In the genomic region with DNA sequence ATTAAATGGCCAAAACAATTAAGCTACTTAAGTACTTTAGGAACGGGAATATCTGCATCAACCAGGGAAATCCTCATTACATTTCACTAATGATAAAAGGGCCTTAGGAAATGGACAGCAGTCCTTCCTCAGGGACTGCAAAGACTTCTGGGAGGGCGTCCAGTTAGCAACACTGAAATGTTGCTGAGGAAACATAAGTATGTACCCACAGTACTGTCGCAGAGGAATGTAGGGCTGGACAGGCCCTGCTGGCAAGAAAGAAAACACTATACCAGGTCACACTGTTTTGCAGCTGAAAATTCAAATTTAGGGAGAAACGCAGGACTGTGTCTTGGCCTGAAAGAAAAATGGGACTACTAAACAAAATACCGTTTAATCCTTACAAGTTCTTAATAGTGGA, we compare ENCODE assay signal across 8 cellular contexts. TPM values are rescaled to one million over a fixed set of nuclear protein-coding genes. Genes with fewer than 3 reads are reported as not detected.
DNase-seq lines count a peak whose midpoint lies in the region; ATAC-seq, FAIRE-seq and TF ChIP-seq lines count a peak whose summit lies in the region.

No MANE protein-coding gene starts in this region.

- no peak for TF ChIP-seq RAD21 in GM12878 (IDR thresholded peaks at IDR 0.05; ENCODE audit: insufficient read depth, low read depth, low read length)

- FAIRE-seq in GM12878 (lab: Jason Lieb, UNC) = no peak

- H3K9me3 Mint-ChIP-seq in activated T-cell treated with anti-CD3 and anti-CD28 coated beads, Interleukin-2, amount 50 U/mL, for 72 hours = peaks cover 0 to 5% of the 10 kb centered on the region in 2 donors
- no peaks in the 10 kb centered on the region for H3K9me3 Mint-ChIP-seq in type B pancreatic cell

- H4K20me1 ChIP-seq in GM12878 (ENCODE audit: control insufficient read depth, insufficient read depth) = no peaks in the 10 kb centered on the region

- H3K36me3 Mint-ChIP-seq in activated T-cell treated with anti-CD3 and anti-CD28 coated beads, Interleukin-2, amount 50 U/mL, for 72 hours (ENCODE audit: insufficient read depth in 2 of 2) = peaks cover 7 to 24% of the 10 kb centered on the region in 2 donors
- H3K36me3 Mint-ChIP-seq in type B pancreatic cell = peaks cover 8% of the 10 kb centered on the region

- TF ChIP-seq CTCF in GM12878 (IDR thresholded peaks at IDR 0.05 in 2 of 3, conservative IDR thresholded peaks at IDR 0.05 in 1 of 3; ENCODE audit: control insufficient read depth in 2 of 3, extremely low read depth in 1 of 3, insufficient read depth in 1 of 3, low read depth in 3 of 3, low read length in 3 of 3) (no peak), type B pancreatic cell (conservative IDR thresholded peaks at IDR 0.05) (no peak)

- RAD21 ChIA-PET in GM12878 (lab: Charles Lee; ENCODE audit: unreplicated experiment) = interaction anchor here (0.9 to 1.3 kb wide), 3 partner anchors 11 to 73 kb away, joined by 3 read pairs; no protein-coding TSS in a partner anchor

- TF ChIP-seq POLR2A in GM12878 (IDR thresholded peaks at IDR 0.05; ENCODE audit: low read depth, low read length) = no peak

- peak overlapping the region; percentile 98 for H3K4me3 ChIP-seq in GM12878

- no peaks in the 10 kb centered on the region for H3K27me3 ChIP-seq in GM12878 (replicated peaks in 1 of 2; ENCODE audit: control insufficient read depth in 2 of 2, insufficient read depth in 2 of 2, low read length in 1 of 2)

- H3K27ac Mint-ChIP-seq in activated T-cell treated with anti-CD3 and anti-CD28 coated beads, Interleukin-2, amount 50 U/mL, for 72 hours = peak overlapping the region; percentile 94
- H3K27ac Mint-ChIP-seq in type B pancreatic cell = peak overlapping the region; percentile 98

- no peaks in the 10 kb centered on the region for H3K4me1 ChIP-seq in GM12878 (ENCODE audit: control insufficient read depth, insufficient read depth, low read length)

- no peaks in the 10 kb centered on the region; the same call in 1 of the 3 replicates for H3K9me3 ChIP-seq in GM12878 (replicated peaks; ENCODE audit: control insufficient read depth, insufficient read depth, low read length)

- H2AFZ ChIP-seq in GM12878 (ENCODE audit: control insufficient read depth, low read depth, low read length) = no peak overlapping the region

- CTCF ChIA-PET in GM12878 (lab: Yijun Ruan, JAX) = interaction anchor here (1.3 to 1.7 kb wide), 2 partner anchors 22 to 30 kb away, joined by 4 to 7 read pairs; no protein-coding TSS in a partner anchor

- peak overlapping the region; percentile 99 to 100 for H3K4me3 Mint-ChIP-seq in activated T-cell treated with anti-CD3 and anti-CD28 coated beads, Interleukin-2, amount 50 U/mL, for 72 hours
- peak overlapping the region; percentile 99 for H3K4me3 Mint-ChIP-seq in type B pancreatic cell

- H3K4me2 ChIP-seq in GM12878 (ENCODE audit: control insufficient read depth, insufficient read depth) = peak overlapping the region; percentile 85

- no peak for ATAC-seq in activated T-cell treated with anti-CD3 and anti-CD28 coated beads, Interleukin-2, amount 50 U/mL, for 72 hours (replicated peaks in 1 of 2)
- ATAC-seq in GM12878 = no peak
- ATAC-seq in HG03521 (IDR thresholded peaks at IDR 0.05; ENCODE audit: unreplicated experiment) = no peak

- H3K27me3 Mint-ChIP-seq in activated T-cell treated with anti-CD3 and anti-CD28 coated beads, Interleukin-2, amount 50 U/mL, for 72 hours (ENCODE audit: low read depth) = no peaks in the 10 kb centered on the region
- H3K27me3 Mint-ChIP-seq in type B pancreatic cell = no peaks in the 10 kb centered on the region

- no peak for DNase-seq in activated T-cell treated with anti-CD3 and anti-CD28 coated beads, Interleukin-2, amount 50 U/mL, for 72 hours
- DNase-seq in activated T-cell treated with anti-CD3 and anti-CD28 coated beads for 4 hours = no peak
- DNase-seq in GM12878 (ENCODE audit: low read depth, low spot score) = no peak
- DNase-seq in left kidney (ENCODE audit: low read depth, low spot score) = peak; percentile 18
- no peak for DNase-seq in type B pancreatic cell (ENCODE audit: extremely low spot score, unreplicated experiment)
- no peak for DNase-seq in dedifferentiated amniotic fluid mesenchymal stem cell (ENCODE audit: extremely low spot score)
- no peak for DNase-seq in NCI-H2171 (lab: John Stamatoyannopoulos, UW)

- no peak overlapping the region for H3K27ac ChIP-seq in GM12878 (ENCODE audit: control insufficient read depth, insufficient read depth)

- intact Hi-C loops in GM12878 (cut with micrococcal nuclease; ENCODE audit: unreplicated experiment) = no loop called here

- peaks cover 0 to 2% of the 10 kb centered on the region in 2 experiments; a peak in 1 of 4 replicates for H3K36me3 ChIP-seq in GM12878 (ENCODE audit: control insufficient read depth in 2 of 2, insufficient read depth in 2 of 2, low read length in 1 of 2)

- H3K4me1 Mint-ChIP-seq in activated T-cell treated with anti-CD3 and anti-CD28 coated beads, Interleukin-2, amount 50 U/mL, for 72 hours (ENCODE audit: low read depth) = peaks cover 66% of the 10 kb centered on the region
- peaks cover 43% of the 10 kb centered on the region for H3K4me1 Mint-ChIP-seq in type B pancreatic cell (ENCODE audit: unreplicated experiment)

- H3K79me2 ChIP-seq in GM12878 (ENCODE audit: control insufficient read depth, insufficient read depth, low read length) = peaks cover 46% of the 10 kb centered on the region

- TF ChIP-seq EP300 in GM12878 (IDR thresholded peaks at IDR 0.05; ENCODE audit: borderline replicate concordance in 1 of 2, control insufficient read depth in 1 of 2, low read depth in 2 of 2, low read length in 2 of 2) = no peak

- POLR2A ChIA-PET in GM12878 (lab: Charles Lee) = interaction anchor here (1.3 to 2.0 kb wide), 2 partner anchors 10 to 30 kb away, joined by 6 to 11 read pairs; no protein-coding TSS in a partner anchor

- 74% methylated on average over 5 of the region's 5 CpGs for WGBS in GM12878 (ENCODE audit: insufficient coverage, insufficient replicate concordance, low lambda C conversion rate, missing lambda C conversion rate)

- no TSS peak for BruUV-seq in GM12878 (replicated peaks; lab: Mats Ljungman, UMichigan)

- H3K9ac ChIP-seq in GM12878 (ENCODE audit: control insufficient read depth, insufficient read depth, low read length) = peak overlapping the region; percentile 91

- in situ Hi-C loops in GM12878 (cut with MboI) = no loop called here

- SMC1A ChIA-PET in GM12878 (lab: Charles Lee; ENCODE audit: uncharacterized antibody, unreplicated experiment) = interaction anchor here (0.7 to 1.7 kb wide), 5 partner anchors 10 to 864 kb away, joined by 3 to 6 read pairs (median 5); no protein-coding TSS in a partner anchor

RNA-seq across cellular contexts. Expression of a gene that starts 1.3 kb away (rescaled TPM):
- total RNA-seq in activated T-cell treated with anti-CD3 and anti-CD28 coated beads, Interleukin-2, amount 50 U/mL, for 72 hours = 10 to 100 TPM; 21.8 to 22.8 TPM
- total RNA-seq in GM12878 (2013; cell fraction: nucleolus; rRNA removed) = 43.0 and 51.0 TPM in 2 replicates
- total RNA-seq in GM12878 (2014; rRNA removed) (39.9 and 49.0 TPM in 2 replicates), GM12878 (2014; rRNA removed; fragmentation: Illumina TruSeq; extraction: Trizol) (44.0 and 45.3 TPM in 2 replicates), GM12878 (2021) (21.7 and 24.1 TPM in 2 replicates), type B pancreatic cell (ENCODE audit: low replicate concordance) (47.2 and 49.6 TPM in 2 replicates)
- polyA plus RNA-seq in GM12878 (2011; ENCODE audit: low read depth) = 17.7 TPM
- polyA plus RNA-seq in GM12878 (2011; rRNA removed) (69.6 and 90.5 TPM in 2 replicates), GM12878 (2014; fragmentation: Illumina TruSeq; extraction: Trizol) (57.6 and 71.1 TPM in 2 replicates), GM12878 (2014; fragmentation: Nextera tagmentation; extraction: Ambion mirVana) (10 to 100 TPM; 36.3 to 42.2 TPM), GM12878 (2014; rRNA removed) (42.0 and 48.0 TPM in 2 replicates), GM12878 (2016; fragmentation: Nextera tagmentation; extraction: Ambion mirVana) (10 to 100 TPM; 62.3 to 63.8 TPM)
- polyA plus RNA-seq in GM12878 (2011; cell fraction: cytosol; rRNA removed) = 35.7 and 39.3 TPM in 2 replicates
- 15.7 and 20.4 TPM in 2 replicates for polyA plus RNA-seq in GM12878 (2011; cell fraction: nucleus; rRNA removed)
- polyA plus RNA-seq in GM12878 (2012) = 26.2 and 37.7 TPM in 2 replicates
- 39.1 and 40.6 TPM in 2 replicates for polyA minus RNA-seq in GM12878 (2011; rRNA and poly(A)+ RNA removed)
- 12.8 and 18.4 TPM in 2 replicates for polyA minus RNA-seq in GM12878 (2011; cell fraction: cytosol; rRNA and poly(A)+ RNA removed)
- 4.6 and 5.1 TPM in 2 replicates for polyA minus RNA-seq in GM12878 (2011; cell fraction: nucleus; rRNA and poly(A)+ RNA removed)

RNA-seq across cellular contexts. Expression of a gene that starts 37.7 kb away (rescaled TPM):
- 100 to 1,000 TPM; 252 to 258 TPM for total RNA-seq in activated T-cell treated with anti-CD3 and anti-CD28 coated beads, Interleukin-2, amount 50 U/mL, for 72 hours
- 106 and 109 TPM in 2 replicates for total RNA-seq in GM12878 (2013; cell fraction: nucleolus; rRNA removed)
- total RNA-seq in GM12878 (2014; rRNA removed) = 314 and 372 TPM in 2 replicates
- 420 and 440 TPM in 2 replicates for total RNA-seq in GM12878 (2014; rRNA removed; fragmentation: Illumina TruSeq; extraction: Trizol)
- total RNA-seq in GM12878 (2021) = 323 and 329 TPM in 2 replicates
- 226 TPM for polyA plus RNA-seq in GM12878 (2011; ENCODE audit: low read depth)
- 245 and 246 TPM in 2 replicates for polyA plus RNA-seq in GM12878 (2011; rRNA removed)
- polyA plus RNA-seq in GM12878 (2011; cell fraction: cytosol; rRNA removed) = 168 and 223 TPM in 2 replicates
- 155 and 189 TPM in 2 replicates for polyA plus RNA-seq in GM12878 (2011; cell fraction: nucleus; rRNA removed)
- polyA plus RNA-seq in GM12878 (2012) = 300 and 373 TPM in 2 replicates
- 448 and 558 TPM in 2 replicates for polyA plus RNA-seq in GM12878 (2014; fragmentation: Illumina TruSeq; extraction: Trizol)
- polyA plus RNA-seq in GM12878 (2014; fragmentation: Nextera tagmentation; extraction: Ambion mirVana) = 100 to 1,000 TPM; 276 to 376 TPM
- 260 and 293 TPM in 2 replicates for polyA plus RNA-seq in GM12878 (2014; rRNA removed)
- polyA plus RNA-seq in GM12878 (2016; fragmentation: Nextera tagmentation; extraction: Ambion mirVana) = 100 to 1,000 TPM; 464 to 488 TPM
- 127 and 259 TPM in 2 replicates for polyA minus RNA-seq in GM12878 (2011; rRNA and poly(A)+ RNA removed)
- 100.0 and 136 TPM in 2 replicates for polyA minus RNA-seq in GM12878 (2011; cell fraction: cytosol; rRNA and poly(A)+ RNA removed)
- 40.5 and 61.9 TPM in 2 replicates for polyA minus RNA-seq in GM12878 (2011; cell fraction: nucleus; rRNA and poly(A)+ RNA removed)
- 186 and 219 TPM in 2 replicates for total RNA-seq in type B pancreatic cell (ENCODE audit: low replicate concordance)
